Comparison of ENCODE assay signal across 23 cellular contexts in genomic region chr1:38265293-38266196, GRCh38.
"Had no signal": no experiment of that assay in that cellular context is flagged by ENCODE, and none has a peak within 500 bp of the region (broad histone marks: within the 10 kb centered on the region; RNA-seq: fewer than 3 reads in every experiment).

No MANE protein-coding gene starts in this region.

- H3K36me3 ChIP-seq: adrenal gland, breast epithelium had no signal

- H3K4me1 ChIP-seq: adrenal gland, breast epithelium had no signal

- H3K4me3 Mint-ChIP-seq: activated B cell treated with CpG ODN at 0.5 μM for 24 hours; activated CD4-positive, alpha-beta memory T cell treated with anti-CD3 and anti-CD28 coated beads for 36 hours; activated CD4-positive, alpha-beta T cell treated with anti-CD3 and anti-CD28 coated beads, Interleukin-2, amount 10 ng/mL, durations not matched to agents 24 days and 14 days; activated naive CD8-positive, alpha-beta T cell treated with anti-CD3 and anti-CD28 coated beads, Interleukin-2, amount 10 ng/mL, durations not matched to agents 7 days and 5 days; activated T-cell treated with anti-CD3 and anti-CD28 coated beads, Interleukin-2, amount 50 U/mL, for 4 hours; T-cell had no signal

- H3K36me3 Mint-ChIP-seq: activated CD4-positive, alpha-beta memory T cell treated with anti-CD3 and anti-CD28 coated beads for 36 hours; activated naive CD8-positive, alpha-beta T cell treated with anti-CD3 and anti-CD28 coated beads, Interleukin-2, amount 10 ng/mL, durations not matched to agents 7 days and 5 days; T-cell had no signal

- H3K9me3 Mint-ChIP-seq: activated B cell treated with CpG ODN at 0.5 μM for 24 hours; activated CD4-positive, alpha-beta memory T cell treated with anti-CD3 and anti-CD28 coated beads for 36 hours; activated CD4-positive, alpha-beta T cell treated with anti-CD3 and anti-CD28 coated beads, Interleukin-2, amount 10 ng/mL, durations not matched to agents 24 days and 14 days; activated naive CD8-positive, alpha-beta T cell treated with anti-CD3 and anti-CD28 coated beads, Interleukin-2, amount 10 ng/mL, durations not matched to agents 7 days and 5 days; activated T-cell treated with anti-CD3 and anti-CD28 coated beads, Interleukin-2, amount 50 U/mL, for 4 hours; T-cell had no signal

- H3K27ac ChIP-seq: adrenal gland, breast epithelium, SK-N-MC had no signal

- H3K27me3 ChIP-seq: adrenal gland had no signal

- H3K27ac Mint-ChIP-seq: activated B cell treated with CpG ODN at 0.5 μM for 24 hours; activated CD4-positive, alpha-beta memory T cell treated with anti-CD3 and anti-CD28 coated beads for 36 hours; activated CD4-positive, alpha-beta T cell treated with anti-CD3 and anti-CD28 coated beads, Interleukin-2, amount 10 ng/mL, durations not matched to agents 24 days and 14 days; activated naive CD8-positive, alpha-beta T cell treated with anti-CD3 and anti-CD28 coated beads, Interleukin-2, amount 10 ng/mL, durations not matched to agents 7 days and 5 days; T-cell had no signal

- ATAC-seq: activated T-cell treated with anti-CD3 and anti-CD28 coated beads, Interleukin-2, amount 50 U/mL, for 4 hours; Panc1; T-cell had no signal

- H3K9me3 ChIP-seq: adrenal gland, breast epithelium had no signal

- H3K4me1 Mint-ChIP-seq: activated B cell treated with CpG ODN at 0.5 μM for 24 hours; activated CD4-positive, alpha-beta T cell treated with anti-CD3 and anti-CD28 coated beads, Interleukin-2, amount 10 ng/mL, durations not matched to agents 24 days and 14 days; activated naive CD8-positive, alpha-beta T cell treated with anti-CD3 and anti-CD28 coated beads, Interleukin-2, amount 10 ng/mL, durations not matched to agents 7 days and 5 days; T-cell had no signal

- H3K4me3 ChIP-seq: adrenal gland, breast epithelium, SK-N-MC had no signal

- DNase-seq: activated B cell treated with CpG ODN at 0.5 μM for 24 hours; activated CD4-positive, alpha-beta memory T cell treated with anti-CD3 and anti-CD28 coated beads for 36 hours; activated CD4-positive, alpha-beta T cell treated with anti-CD3 and anti-CD28 coated beads for 1 hour; activated CD4-positive, alpha-beta T cell treated with anti-CD3 and anti-CD28 coated beads, Interleukin-2, amount 10 ng/mL, durations not matched to agents 24 days and 14 days; activated CD8-positive, alpha-beta memory T cell treated with anti-CD3 and anti-CD28 coated beads for 24 hours; activated gamma-delta T cell treated with Interleukin-2 at 50 U/mL for 16 hours; activated naive CD4-positive, alpha-beta T cell treated with anti-CD3 and anti-CD28 coated beads, Interleukin-2, amount 50 U/mL, for 16 hours; activated naive CD8-positive, alpha-beta T cell treated with anti-CD3 and anti-CD28 coated beads, Interleukin-2, amount 10 ng/mL, durations not matched to agents 7 days and 5 days; activated T-cell treated with anti-CD3 and anti-CD28 coated beads, Interleukin-2, amount 50 U/mL, for 4 hours; adrenal gland; central memory CD4-positive, alpha-beta T cell; Kasumi-1; NCI-H1048; NCI-H1930; NCI-H2171; NCI-H226; NCI-H526; NCI-H774; T-cell; T1000 had no signal
